8 cellular contexts compared by ENCODE assay signal in the genomic region with DNA sequence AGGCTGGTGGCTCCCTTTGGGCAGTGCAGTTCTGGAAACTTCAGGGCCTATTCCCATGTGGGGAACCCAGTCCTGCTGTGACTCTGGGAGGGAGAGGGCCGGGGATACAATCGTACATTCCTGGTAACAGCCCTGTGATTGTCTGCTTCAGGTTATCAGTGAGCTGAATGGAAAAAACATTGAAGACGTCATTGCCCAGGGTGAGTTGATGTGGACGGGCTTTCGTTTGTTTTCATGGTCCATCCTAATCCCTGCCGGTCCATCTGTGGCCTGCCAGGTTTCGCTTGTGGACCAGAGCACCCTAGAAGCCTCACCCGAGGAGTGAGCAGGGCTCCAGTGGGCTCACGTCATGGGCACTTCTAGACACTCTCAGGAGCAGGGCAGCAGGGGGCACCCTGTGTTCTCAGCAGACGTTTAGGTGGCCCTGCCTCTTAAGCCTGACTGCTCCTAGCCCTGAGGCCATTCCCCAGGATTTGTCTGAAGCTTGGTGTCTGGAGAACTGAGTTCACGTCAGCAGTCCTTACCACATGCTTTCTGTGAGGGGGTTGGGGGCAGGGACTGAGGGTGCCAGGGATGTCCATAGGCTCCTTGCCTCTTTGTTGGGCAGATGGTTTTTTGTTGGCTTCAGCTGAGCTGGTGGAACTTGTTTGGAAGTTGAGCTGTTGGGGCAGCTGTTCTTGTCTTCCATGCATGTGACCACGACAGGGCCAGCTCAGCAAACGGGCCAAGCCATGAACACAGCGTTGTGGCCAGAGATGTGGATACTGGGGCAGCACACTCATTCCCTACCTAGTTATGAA. TPM values are rescaled to one million over a fixed set of nuclear protein-coding genes. Genes with fewer than 3 reads are reported as not detected.
DNase-seq lines count a peak whose midpoint lies in the region; ATAC-seq and TF ChIP-seq lines count a peak whose summit lies in the region.

No MANE protein-coding gene starts in this region.

- peaks cover 42% of the 10 kb centered on the region for H3K4me1 ChIP-seq in left ventricle myocardium inferior
- H3K4me1 ChIP-seq in heart right ventricle = peaks cover 4 to 35% (median 28%) of the 10 kb centered on the region in 9 donors
- peaks cover 0 to 43% (median 23%) of the 10 kb centered on the region in 3 donors for H3K4me1 ChIP-seq in gastroesophageal sphincter
- H3K4me1 ChIP-seq in transverse colon = peaks cover 6 to 33% (median 28%) of the 10 kb centered on the region in 4 donors

- intact Hi-C loops in left ventricle myocardium inferior (cut with micrococcal nuclease) (no loop called here), heart right ventricle (cut with DNase I) (no loop called here), transverse colon (cut with DNase I; ENCODE audit: low total_unique reads) (no loop called here)

- H3K27me3 Mint-ChIP-seq in WTC11 (ENCODE audit: low read depth) = no peaks in the 10 kb centered on the region

- peaks cover 32% of the 10 kb centered on the region for H3K4me1 Mint-ChIP-seq in WTC11

- H3K4me3 ChIP-seq in left ventricle myocardium inferior = peak overlapping the region; percentile 99
- peak overlapping the region in 4 of 10 donors; percentile 8 to 99 (median 94) for H3K4me3 ChIP-seq in heart right ventricle
- peak overlapping the region in 1 of 2 donors; percentile 99 for H3K4me3 ChIP-seq in gastroesophageal sphincter
- peak overlapping the region in 1 of 4 donors; percentile 87 for H3K4me3 ChIP-seq in transverse colon

- in situ Hi-C loops in transverse colon (cut with MboI; ENCODE audit: low pct_ligation_motif_present in 1 of 4, low pct_unique_long_range_greater_than_20kb in 1 of 4, low sequenced_read_pairs in 3 of 4) = no loop called here

- WGBS in heart right ventricle, 2 donors = 60 to 66% methylated on average over 14 of the region's 14 CpGs
- 80% methylated on average over 1 of the region's 14 CpGs; no CpG with 5 or more reads in 1 of the 2 donors for WGBS in gastroesophageal sphincter (ENCODE audit: low coverage in 1 of 2), 2 donors
- 63 to 80% methylated on average over 2 to 14 of the region's 14 CpGs for WGBS in transverse colon (ENCODE audit: low coverage in 1 of 2), 2 donors

- no peaks in the 10 kb centered on the region for H3K9me3 ChIP-seq in left ventricle myocardium inferior (replicated peaks)
- no peaks in the 10 kb centered on the region for H3K9me3 ChIP-seq in heart right ventricle
- H3K9me3 ChIP-seq in gastroesophageal sphincter = no peaks in the 10 kb centered on the region
- no peaks in the 10 kb centered on the region for H3K9me3 ChIP-seq in transverse colon

- no peak for ATAC-seq in heart right ventricle
- ATAC-seq in WTC11 = no peak
- ATAC-seq in gastroesophageal sphincter = no peak
- ATAC-seq in HG02642 (IDR thresholded peaks at IDR 0.05; ENCODE audit: poor library complexity, unreplicated experiment) = no peak

- H3K36me3 ChIP-seq in left ventricle myocardium inferior = peaks cover 27% of the 10 kb centered on the region
- peaks cover 0 to 44% (median 23%) of the 10 kb centered on the region in 9 donors for H3K36me3 ChIP-seq in heart right ventricle
- H3K36me3 ChIP-seq in gastroesophageal sphincter = peaks cover 0 to 37% of the 10 kb centered on the region in 2 donors
- peaks cover 0 to 13% (median 3%) of the 10 kb centered on the region in 4 donors for H3K36me3 ChIP-seq in transverse colon

- POLR2A ChIA-PET in WTC11 (lab: Charles Lee) = no interaction called here

- H3K9me3 Mint-ChIP-seq in WTC11 = no peaks in the 10 kb centered on the region

- no peak for TF ChIP-seq CTCF in left ventricle myocardium inferior (IDR thresholded peaks at IDR 0.05; ENCODE audit: borderline replicate concordance)
- peak in 3 of 9 donors; percentile 18 to 27 (median 20) for TF ChIP-seq CTCF in heart right ventricle (IDR thresholded peaks at IDR 0.05)
- TF ChIP-seq CTCF in WTC11 (IDR thresholded peaks at IDR 0.05) = no peak
- TF ChIP-seq CTCF in gastroesophageal sphincter (IDR thresholded peaks at IDR 0.05) = no peak
- TF ChIP-seq CTCF in transverse colon (IDR thresholded peaks at IDR 0.05) = no peak

- peak overlapping the region; percentile 93 for H3K27ac Mint-ChIP-seq in WTC11

- no peak for TF ChIP-seq EP300 in gastroesophageal sphincter (IDR thresholded peaks at IDR 0.05)
- no peak for TF ChIP-seq EP300 in transverse colon (IDR thresholded peaks at IDR 0.05; ENCODE audit: low read depth)

- peak overlapping the region; percentile 98 for H3K27ac ChIP-seq in left ventricle myocardium inferior (replicated peaks)
- H3K27ac ChIP-seq in heart right ventricle = peak overlapping the region in 1 of 10 donors; percentile 96
- peak overlapping the region in 3 of 4 donors; percentile 8 to 98 (median 95) for H3K27ac ChIP-seq in gastroesophageal sphincter
- peak overlapping the region in 3 of 4 donors; percentile 94 to 96 (median 95) for H3K27ac ChIP-seq in transverse colon

- H3K4me3 Mint-ChIP-seq in WTC11 = peak overlapping the region; percentile 92

- H3K36me3 Mint-ChIP-seq in WTC11 = peaks cover 28% of the 10 kb centered on the region

- CTCF ChIA-PET in WTC11 (lab: Charles Lee) = interaction anchor here (0.9 kb wide), 1 partner anchor 19 kb away, joined by 3 read pairs; no protein-coding TSS in a partner anchor

- no peaks in the 10 kb centered on the region for H3K27me3 ChIP-seq in left ventricle myocardium inferior (ENCODE audit: low read depth)
- H3K27me3 ChIP-seq in heart right ventricle = no peaks in the 10 kb centered on the region
- no peaks in the 10 kb centered on the region for H3K27me3 ChIP-seq in gastroesophageal sphincter
- no peaks in the 10 kb centered on the region for H3K27me3 ChIP-seq in transverse colon

- DNase-seq in left ventricle myocardium inferior = no peak
- DNase-seq in heart right ventricle = no peak
- no peak for DNase-seq in WTC11 (ENCODE audit: low spot score)
- DNase-seq in transverse colon = no peak
- no peak for DNase-seq in H4 (ENCODE audit: low spot score)
- no peak for DNase-seq in epidermal melanocyte (ENCODE audit: insufficient read length, low spot score)

- TF ChIP-seq POLR2A in gastroesophageal sphincter (IDR thresholded peaks at IDR 0.05) (no peak), transverse colon (IDR thresholded peaks at IDR 0.05) (no peak)

TF ChIP-seq in WTC11, 78 proteins besides CTCF, POLR2A, EP300 and RAD21:
- no peak for TF ChIP-seq FOXK1 (CRISPR knock-in tag; IDR thresholded peaks at IDR 0.05)
- TF ChIP-seq, protein P1, sequence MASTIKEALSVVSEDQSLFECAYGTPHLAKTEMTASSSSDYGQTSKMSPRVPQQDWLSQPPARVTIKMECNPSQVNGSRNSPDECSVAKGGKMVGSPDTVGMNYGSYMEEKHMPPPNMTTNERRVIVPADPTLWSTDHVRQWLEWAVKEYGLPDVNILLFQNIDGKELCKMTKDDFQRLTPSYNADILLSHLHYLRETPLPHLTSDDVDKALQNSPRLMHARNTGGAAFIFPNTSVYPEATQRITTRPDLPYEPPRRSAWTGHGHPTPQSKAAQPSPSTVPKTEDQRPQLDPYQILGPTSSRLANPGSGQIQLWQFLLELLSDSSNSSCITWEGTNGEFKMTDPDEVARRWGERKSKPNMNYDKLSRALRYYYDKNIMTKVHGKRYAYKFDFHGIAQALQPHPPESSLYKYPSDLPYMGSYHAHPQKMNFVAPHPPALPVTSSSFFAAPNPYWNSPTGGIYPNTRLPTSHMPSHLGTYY (CRISPR knock-in tag; IDR thresholded peaks at IDR 0.05) = 0 out of 2 replicates have a peak, but pooled peaks have one; percentile 4

RNA-seq across cellular contexts. Expression of a gene that starts 1.9 kb away (rescaled TPM):
- 871 TPM for total RNA-seq in left ventricle myocardium inferior
- 1,000 to 10,000 TPM in 3 of 10 donors, 100 to 1,000 TPM in 7; 765 to 1,177 (median 850) TPM for total RNA-seq in heart right ventricle
- 1,000 to 10,000 TPM; 1,402 to 1,699 TPM for polyA plus RNA-seq in heart right ventricle
- 2,582 to 2,814 TPM (median 2,761 TPM) in 3 replicates for total RNA-seq in WTC11 (2021)
- 100 to 1,000 TPM; 165 to 880 (median 462) TPM for total RNA-seq in gastroesophageal sphincter
- 100 to 1,000 TPM; 273 to 670 (median 466) TPM for total RNA-seq in transverse colon
- 1,137 and 1,147 TPM in 2 replicates for total RNA-seq in H4 (2014; rRNA removed; shearing (Covaris generic))

RNA-seq across cellular contexts. Expression of a gene that starts 6.6 kb away (rescaled TPM):
- total RNA-seq in left ventricle myocardium inferior (7.1 TPM), heart right ventricle (10 to 100 TPM in 3 of 10 donors, 1 to 10 TPM in 7; 5.2 to 13.9 (median 6.9) TPM), WTC11 (2021) (54.9 to 59.4 TPM (median 56.8 TPM) in 3 replicates), gastroesophageal sphincter (10 to 100 TPM in 2 of 4 donors, 1 to 10 TPM in 2; 1.6 to 23.7 (median 9.0) TPM), transverse colon (100 to 1,000 TPM in 2 of 4 donors, 10 to 100 TPM in 2; 26.0 to 185 (median 70.5) TPM)
- polyA plus RNA-seq in heart right ventricle = 10 to 100 TPM in 1 of 2 donors, 1 to 10 TPM in 1; 6.3 to 32.4 TPM
- 2.2 and 4.2 TPM in 2 replicates for total RNA-seq in H4 (2014; rRNA removed; shearing (Covaris generic))

RNA-seq across cellular contexts. Expression of a gene that starts 7.1 kb away (rescaled TPM):
- total RNA-seq in left ventricle myocardium inferior (300 TPM), heart right ventricle (100 to 1,000 TPM; 183 to 359 (median 251) TPM), WTC11 (2021) (66.5 to 83.4 TPM (median 81.9 TPM) in 3 replicates), gastroesophageal sphincter (10 to 100 TPM; 39.7 to 79.4 (median 58.9) TPM), transverse colon (100 to 1,000 TPM in 3 of 4 donors, 10 to 100 TPM in 1; 61.7 to 821 (median 134) TPM)
- 100 to 1,000 TPM; 114 to 148 TPM for polyA plus RNA-seq in heart right ventricle
- 13.4 and 22.8 TPM in 2 replicates for total RNA-seq in H4 (2014; rRNA removed; shearing (Covaris generic))

RNA-seq across cellular contexts. Expression of a gene that starts 13.6 kb away (rescaled TPM):
- total RNA-seq in left ventricle myocardium inferior = 3.9 TPM
- total RNA-seq in heart right ventricle = 1 to 10 TPM; 2.2 to 8.6 (median 4.0) TPM
- polyA plus RNA-seq in heart right ventricle = 10 to 100 TPM in 1 of 2 donors, 1 to 10 TPM in 1; 3.0 to 11.1 TPM
- total RNA-seq in WTC11 (2021) = 35.0 to 44.8 TPM (median 36.7 TPM) in 3 replicates
- 10 to 100 TPM in 1 of 4 donors, 1 to 10 TPM in 3; 5.2 to 14.5 (median 6.9) TPM for total RNA-seq in gastroesophageal sphincter
- 10 to 100 TPM in 2 of 4 donors, 1 to 10 TPM in 2; 6.0 to 28.3 (median 9.7) TPM for total RNA-seq in transverse colon
- total RNA-seq in H4 (2014; rRNA removed; shearing (Covaris generic)) = 19.6 and 35.8 TPM in 2 replicates

RNA-seq across cellular contexts. Expression of a gene that starts 16.1 kb away (rescaled TPM):
- total RNA-seq in left ventricle myocardium inferior = 23.2 TPM
- total RNA-seq in heart right ventricle = 10 to 100 TPM; 11.4 to 23.0 (median 17.0) TPM
- 10 to 100 TPM; 11.5 to 72.3 TPM for polyA plus RNA-seq in heart right ventricle
- total RNA-seq in WTC11 (2021) = 46.5 to 58.6 TPM (median 55.9 TPM) in 3 replicates
- total RNA-seq in gastroesophageal sphincter = 10 to 100 TPM in 1 of 4 donors, 1 to 10 TPM in 3; 4.1 to 10.3 (median 6.4) TPM
- 100 to 1,000 TPM in 3 of 4 donors, 10 to 100 TPM in 1; 82.7 to 373 (median 210) TPM for total RNA-seq in transverse colon
- total RNA-seq in H4 (2014; rRNA removed; shearing (Covaris generic)) = not detected in 2 replicates
